ENCODE assay signal across 8 cellular contexts in the genomic region with DNA sequence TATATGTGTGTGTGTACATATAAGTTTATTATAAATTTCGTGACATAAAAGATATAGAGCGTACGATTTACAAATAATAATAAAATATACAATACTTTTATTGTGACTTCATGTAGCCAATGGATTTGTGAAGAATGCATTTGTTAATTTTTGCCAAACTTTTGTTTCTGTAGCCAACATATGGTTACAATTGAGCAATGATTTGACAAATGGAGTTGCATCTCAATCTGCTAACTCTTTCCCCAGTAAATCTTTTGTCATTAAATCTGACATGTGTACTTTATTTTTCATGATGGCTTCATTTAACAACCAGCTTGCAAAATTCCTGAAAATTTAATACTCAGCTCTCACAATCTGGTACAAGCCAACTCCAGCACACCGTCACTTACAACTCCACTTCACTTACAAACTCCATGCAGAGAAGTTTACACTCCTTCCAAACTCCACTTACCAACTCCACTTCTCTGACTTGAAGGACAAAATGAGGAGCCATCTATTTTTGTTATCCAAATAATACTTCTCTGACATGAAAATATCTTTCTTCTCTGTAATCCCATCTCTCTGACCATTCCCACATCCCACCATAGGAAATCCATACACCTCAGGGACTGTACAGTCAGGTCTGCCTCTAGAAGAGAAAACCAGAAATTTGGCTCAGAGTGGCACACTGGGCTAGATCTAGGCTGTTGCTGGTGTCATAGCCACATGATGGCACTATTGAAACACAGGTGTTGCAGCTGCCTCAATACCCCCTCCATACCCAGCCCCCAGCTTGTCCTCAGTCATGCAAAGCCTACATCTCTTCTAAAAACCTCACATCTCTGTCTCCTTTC. TPM values are rescaled to one million over a fixed set of nuclear protein-coding genes. Genes with fewer than 3 reads are reported as not detected.
DNase-seq lines count a peak whose midpoint lies in the region; ATAC-seq and TF ChIP-seq lines count a peak whose summit lies in the region.

No MANE protein-coding gene starts in this region.

- H3K4me3 ChIP-seq in GM12865 (ENCODE audit: low read depth, low read length): no peak overlapping the region

- DNase-seq in AG08396 (ENCODE audit: low spot score) (peak; percentile 26), GM12865 (ENCODE audit: low read depth) (peak; percentile 46), NCI-H345 (lab: John Stamatoyannopoulos, UW) (peak; percentile 19), naive B cell (peak; percentile 9), NCI-H446 (lab: John Stamatoyannopoulos, UW) (no peak)
- peak; percentile 2 for DNase-seq in central memory CD4-positive, alpha-beta T cell

- peak overlapping the region in 1 of 6 donors; percentile 3 for H3K27ac Mint-ChIP-seq in naive B cell

- peak; percentile 49 for TF ChIP-seq CTCF in GM12865 (IDR thresholded peaks at IDR 0.05; ENCODE audit: insufficient read depth, low read depth, low read length, missing control alignments)

- H3K36me3 Mint-ChIP-seq in naive B cell: peaks cover 7 to 9% of the 10 kb centered on the region in 2 donors

- H3K27me3 Mint-ChIP-seq in naive B cell: peaks cover 0 to 9% (median 9%) of the 10 kb centered on the region in 3 donors

- H3K4me1 Mint-ChIP-seq in naive B cell: peaks cover 4 to 8% (median 6%) of the 10 kb centered on the region in 3 donors

- H3K9me3 Mint-ChIP-seq in naive B cell: peaks cover 4 to 16% (median 8%) of the 10 kb centered on the region in 7 donors

- ATAC-seq in naive B cell (ENCODE audit: low read depth in 2 of 2): peak; percentile 53 to 64
- no peak for ATAC-seq in HG03571 (IDR thresholded peaks at IDR 0.05; ENCODE audit: unreplicated experiment)
- ATAC-seq in HG02870 (IDR thresholded peaks at IDR 0.05; ENCODE audit: unreplicated experiment): no peak

- H3K4me3 Mint-ChIP-seq in naive B cell: no peak overlapping the region

RNA-seq across cellular contexts. Expression of gene HIBADH, which starts 26.6 kb away (rescaled TPM):
- polyA plus RNA-seq in naive B cell (ENCODE audit: low read depth in 6 of 6): 10 to 100 TPM; 23.0 to 36.1 (median 25.9) TPM

RNA-seq across cellular contexts. Expression of gene TAX1BP1, which starts 50.7 kb away (rescaled TPM):
- 100 to 1,000 TPM in 3 of 6 donors, 10 to 100 TPM in 3; 89.4 to 111 (median 100) TPM for polyA plus RNA-seq in naive B cell (ENCODE audit: low read depth in 6 of 6)

Comparison
In these comparisons a context has a peak if more than half of its experiments do, and no peak if none do; other contexts are left out.
1. DNase-seq: peak in AG08396 (single experiment), GM12865 (single experiment), NCI-H345 (single experiment), central memory CD4-positive, alpha-beta T cell (single experiment) and naive B cell (single experiment); none in NCI-H446 (0 of 2).
2. ATAC-seq: peak in naive B cell (2 of 2); none in HG03571 (single experiment) and HG02870 (single experiment).